ENCODE assay signal across 1 cellular context in the genomic region with DNA sequence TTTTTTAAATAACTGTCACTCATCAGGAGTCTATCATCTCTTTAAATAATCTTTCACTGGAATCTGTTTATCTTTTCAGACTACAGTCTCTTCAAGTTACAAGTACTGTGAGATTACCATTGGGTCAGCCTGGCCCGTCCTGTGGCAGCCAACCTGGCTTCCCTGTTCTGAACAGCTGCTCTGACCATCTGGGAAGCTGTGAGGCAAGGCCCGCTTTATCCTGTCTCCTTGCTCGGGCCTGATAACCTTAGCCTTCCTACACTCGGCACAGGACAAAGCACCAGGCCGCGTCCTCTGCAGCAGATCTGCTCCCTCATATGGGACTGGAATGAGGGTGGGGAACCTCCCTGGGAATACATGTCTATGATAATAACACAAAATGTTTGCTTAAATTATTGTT.
TF ChIP-seq lines count a peak whose summit lies in the region.

No MANE protein-coding gene starts in this region.

TF ChIP-seq in GM23338, 12 proteins besides CTCF, POLR2A, EP300 and RAD21 (continued from another document):
- TF ChIP-seq, protein P1, sequence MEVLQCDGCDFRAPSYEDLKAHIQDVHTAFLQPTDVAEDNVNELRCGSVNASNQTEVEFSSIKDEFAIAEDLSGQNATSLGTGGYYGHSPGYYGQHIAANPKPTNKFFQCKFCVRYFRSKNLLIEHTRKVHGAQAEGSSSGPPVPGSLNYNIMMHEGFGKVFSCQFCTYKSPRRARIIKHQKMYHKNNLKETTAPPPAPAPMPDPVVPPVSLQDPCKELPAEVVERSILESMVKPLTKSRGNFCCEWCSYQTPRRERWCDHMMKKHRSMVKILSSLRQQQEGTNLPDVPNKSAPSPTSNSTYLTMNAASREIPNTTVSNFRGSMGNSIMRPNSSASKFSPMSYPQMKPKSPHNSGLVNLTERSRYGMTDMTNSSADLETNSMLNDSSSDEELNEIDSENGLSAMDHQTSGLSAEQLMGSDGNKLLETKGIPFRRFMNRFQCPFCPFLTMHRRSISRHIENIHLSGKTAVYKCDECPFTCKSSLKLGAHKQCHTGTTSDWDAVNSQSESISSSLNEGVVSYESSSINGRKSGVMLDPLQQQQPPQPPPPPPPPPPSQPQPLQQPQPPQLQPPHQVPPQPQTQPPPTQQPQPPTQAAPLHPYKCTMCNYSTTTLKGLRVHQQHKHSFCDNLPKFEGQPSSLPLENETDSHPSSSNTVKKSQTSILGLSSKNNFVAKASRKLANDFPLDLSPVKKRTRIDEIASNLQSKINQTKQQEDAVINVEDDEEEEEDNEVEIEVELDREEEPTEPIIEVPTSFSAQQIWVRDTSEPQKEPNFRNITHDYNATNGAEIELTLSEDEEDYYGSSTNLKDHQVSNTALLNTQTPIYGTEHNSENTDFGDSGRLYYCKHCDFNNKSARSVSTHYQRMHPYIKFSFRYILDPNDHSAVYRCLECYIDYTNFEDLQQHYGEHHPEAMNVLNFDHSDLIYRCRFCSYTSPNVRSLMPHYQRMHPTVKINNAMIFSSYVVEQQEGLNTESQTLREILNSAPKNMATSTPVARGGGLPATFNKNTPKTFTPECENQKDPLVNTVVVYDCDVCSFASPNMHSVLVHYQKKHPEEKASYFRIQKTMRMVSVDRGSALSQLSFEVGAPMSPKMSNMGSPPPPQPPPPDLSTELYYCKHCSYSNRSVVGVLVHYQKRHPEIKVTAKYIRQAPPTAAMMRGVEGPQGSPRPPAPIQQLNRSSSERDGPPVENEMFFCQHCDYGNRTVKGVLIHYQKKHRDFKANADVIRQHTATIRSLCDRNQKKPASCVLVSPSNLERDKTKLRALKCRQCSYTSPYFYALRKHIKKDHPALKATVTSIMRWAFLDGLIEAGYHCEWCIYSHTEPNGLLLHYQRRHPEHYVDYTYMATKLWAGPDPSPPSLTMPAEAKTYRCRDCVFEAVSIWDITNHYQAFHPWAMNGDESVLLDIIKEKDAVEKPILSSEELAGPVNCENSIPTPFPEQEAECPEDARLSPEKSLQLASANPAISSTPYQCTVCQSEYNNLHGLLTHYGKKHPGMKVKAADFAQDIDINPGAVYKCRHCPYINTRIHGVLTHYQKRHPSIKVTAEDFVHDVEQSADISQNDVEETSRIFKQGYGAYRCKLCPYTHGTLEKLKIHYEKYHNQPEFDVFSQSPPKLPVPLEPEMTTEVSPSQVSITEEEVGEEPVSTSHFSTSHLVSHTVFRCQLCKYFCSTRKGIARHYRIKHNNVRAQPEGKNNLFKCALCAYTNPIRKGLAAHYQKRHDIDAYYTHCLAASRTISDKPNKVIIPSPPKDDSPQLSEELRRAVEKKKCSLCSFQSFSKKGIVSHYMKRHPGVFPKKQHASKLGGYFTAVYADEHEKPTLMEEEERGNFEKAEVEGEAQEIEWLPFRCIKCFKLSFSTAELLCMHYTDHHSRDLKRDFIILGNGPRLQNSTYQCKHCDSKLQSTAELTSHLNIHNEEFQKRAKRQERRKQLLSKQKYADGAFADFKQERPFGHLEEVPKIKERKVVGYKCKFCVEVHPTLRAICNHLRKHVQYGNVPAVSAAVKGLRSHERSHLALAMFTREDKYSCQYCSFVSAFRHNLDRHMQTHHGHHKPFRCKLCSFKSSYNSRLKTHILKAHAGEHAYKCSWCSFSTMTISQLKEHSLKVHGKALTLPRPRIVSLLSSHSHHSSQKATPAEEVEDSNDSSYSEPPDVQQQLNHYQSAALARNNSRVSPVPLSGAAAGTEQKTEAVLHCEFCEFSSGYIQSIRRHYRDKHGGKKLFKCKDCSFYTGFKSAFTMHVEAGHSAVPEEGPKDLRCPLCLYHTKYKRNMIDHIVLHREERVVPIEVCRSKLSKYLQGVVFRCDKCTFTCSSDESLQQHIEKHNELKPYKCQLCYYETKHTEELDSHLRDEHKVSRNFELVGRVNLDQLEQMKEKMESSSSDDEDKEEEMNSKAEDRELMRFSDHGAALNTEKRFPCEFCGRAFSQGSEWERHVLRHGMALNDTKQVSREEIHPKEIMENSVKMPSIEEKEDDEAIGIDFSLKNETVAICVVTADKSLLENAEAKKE (CRISPR knock-in tag; IDR thresholded peaks at IDR 0.05), result no peak
- TF ChIP-seq EZH2 (IDR thresholded peaks at IDR 0.05; ENCODE audit: low read depth, unreplicated experiment) (no peak), POLR2AphosphoS5 (IDR thresholded peaks at IDR 0.05; ENCODE audit: low read depth) (no peak), EZH2phosphoT487 (IDR thresholded peaks at IDR 0.05; ENCODE audit: unreplicated experiment) (no peak), ZNF114 (CRISPR knock-in tag; IDR thresholded peaks at IDR 0.05) (no peak), ZNF331 (CRISPR knock-in tag; IDR thresholded peaks at IDR 0.05; ENCODE audit: low read depth) (no peak)
- TF ChIP-seq, protein P2, sequence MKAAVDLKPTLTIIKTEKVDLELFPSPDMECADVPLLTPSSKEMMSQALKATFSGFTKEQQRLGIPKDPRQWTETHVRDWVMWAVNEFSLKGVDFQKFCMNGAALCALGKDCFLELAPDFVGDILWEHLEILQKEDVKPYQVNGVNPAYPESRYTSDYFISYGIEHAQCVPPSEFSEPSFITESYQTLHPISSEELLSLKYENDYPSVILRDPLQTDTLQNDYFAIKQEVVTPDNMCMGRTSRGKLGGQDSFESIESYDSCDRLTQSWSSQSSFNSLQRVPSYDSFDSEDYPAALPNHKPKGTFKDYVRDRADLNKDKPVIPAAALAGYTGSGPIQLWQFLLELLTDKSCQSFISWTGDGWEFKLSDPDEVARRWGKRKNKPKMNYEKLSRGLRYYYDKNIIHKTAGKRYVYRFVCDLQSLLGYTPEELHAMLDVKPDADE (IDR thresholded peaks at IDR 0.05), result no peak
